In the genomic region with DNA sequence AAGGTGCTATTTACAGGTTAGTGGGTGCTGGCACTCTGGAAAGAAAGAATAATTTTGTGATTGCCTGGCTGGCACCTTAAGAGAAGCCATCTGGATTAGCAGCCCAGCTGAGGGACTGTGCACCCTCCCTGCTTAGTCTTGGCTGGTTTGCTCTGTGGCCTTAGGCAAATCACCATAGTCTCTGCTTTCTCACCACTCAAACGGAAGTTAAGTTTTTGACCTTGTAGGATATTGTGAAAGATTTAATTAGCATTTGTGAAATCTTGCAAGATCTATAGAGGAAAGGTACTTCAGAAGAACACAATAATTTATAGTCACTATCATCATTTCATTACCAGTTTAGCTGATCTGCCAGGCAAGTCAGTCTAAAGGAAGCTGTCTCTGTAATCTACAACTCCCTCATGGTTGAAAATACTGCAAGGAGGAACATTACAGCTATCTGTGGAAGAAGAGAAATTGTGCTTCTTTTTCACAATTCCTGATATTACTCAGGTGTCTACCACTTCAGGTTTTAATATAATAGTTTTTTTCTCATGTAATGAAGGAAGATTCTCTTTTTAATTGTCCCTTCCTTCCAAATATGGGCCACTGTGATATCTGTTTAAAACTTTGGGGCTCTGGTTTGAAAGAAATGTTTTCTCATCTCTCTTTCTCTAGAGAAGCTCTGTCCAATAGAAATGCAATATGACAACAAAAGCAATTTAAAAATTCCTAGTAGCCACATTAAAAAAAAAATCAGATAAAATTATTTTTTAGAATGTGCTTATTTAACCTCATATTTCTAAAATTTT, we compare ENCODE assay signal across 11 cellular contexts.
A peak's percentile ranks its signal among the peaks of the same experiment; 100 is the strongest.
DNase-seq lines count a peak whose midpoint lies in the region; ATAC-seq and TF ChIP-seq lines count a peak whose summit lies in the region.
"Had no signal": no experiment of that assay in that cellular context is flagged by ENCODE, and none has a peak within 500 bp of the region (broad histone marks: within the 10 kb centered on the region; RNA-seq: fewer than 3 reads in every experiment).

No MANE protein-coding gene starts in this region.

- H3K27me3 Mint-ChIP-seq in CD14-positive monocyte (ENCODE audit: low read depth in 3 of 3) = no peaks in the 10 kb centered on the region

- peak overlapping the region; percentile 57 to 89 (median 84) for H3K27ac Mint-ChIP-seq in CD14-positive monocyte
- H3K27ac Mint-ChIP-seq: T-helper 1 cell treated with Interleukin-12 subunit alpha and Interleukin-12 subunit beta and Interleukin-4 antibody, amounts not matched to agents 30 μg/mL and 1 μg/mL, for 36 hours had no signal

- DNase-seq in CD14-positive monocyte (ENCODE audit: low spot score) = no peak
- DNase-seq in NOMO-1 treated with dmso at 0.1 percent for 144 hours (lab: John Stamatoyannopoulos, UW; ENCODE audit: unreplicated experiment) = peak; percentile 91
- DNase-seq in NCI-H2107 treated with DMSO at 0.1 percent for 48 hours (lab: John Stamatoyannopoulos, UW; ENCODE audit: unreplicated experiment) = no peak
- no peak for DNase-seq in mesenteric fat pad (ENCODE audit: low spot score)
- DNase-seq in DMS153 (lab: John Stamatoyannopoulos, UW) = no peak
- DNase-seq in stimulated activated CD4-positive, alpha-beta T cell treated with anti-CD3 and anti-CD28 coated beads, Interleukin-12 subunit alpha, Interleukin-12 subunit beta, amount 100 ng/mL, for 4 hours = no peak
- DNase-seq: amygdala, BE2C had no signal

- H3K36me3 Mint-ChIP-seq in CD14-positive monocyte = no peaks in the 10 kb centered on the region

- H3K4me3 Mint-ChIP-seq in CD14-positive monocyte = peak overlapping the region in 1 of 2 donors; percentile 74
- H3K4me3 Mint-ChIP-seq: T-helper 1 cell treated with Interleukin-12 subunit alpha and Interleukin-12 subunit beta and Interleukin-4 antibody, amounts not matched to agents 30 μg/mL and 1 μg/mL, for 36 hours had no signal

- TF ChIP-seq CTCF in CD14-positive monocyte (IDR thresholded peaks at IDR 0.05) = no peak

- H3K4me1 Mint-ChIP-seq in CD14-positive monocyte = peaks cover 52% of the 10 kb centered on the region

- intact Hi-C loops in CD14-positive monocyte (cut with micrococcal nuclease) = no loop called here

- peaks cover 0 to 3% (median 0%) of the 10 kb centered on the region in 7 donors for H3K9me3 Mint-ChIP-seq in CD14-positive monocyte
- H3K9me3 Mint-ChIP-seq: T-helper 1 cell treated with Interleukin-12 subunit alpha and Interleukin-12 subunit beta and Interleukin-4 antibody, amounts not matched to agents 30 μg/mL and 1 μg/mL, for 36 hours had no signal

- ATAC-seq in GM19324 (IDR thresholded peaks at IDR 0.05; ENCODE audit: low FRiP score, unreplicated experiment) = peak; percentile 83
- ATAC-seq in HG03025 (IDR thresholded peaks at IDR 0.05; ENCODE audit: low FRiP score, unreplicated experiment) = peak; percentile 71
